Comparison of ENCODE assay signal across 8 cellular contexts in genomic region chr17:18318771-18319450, GRCh38. TPM values are rescaled to one million over a fixed set of nuclear protein-coding genes. Genes with fewer than 3 reads are reported as not detected.
A peak's percentile ranks its signal among the peaks of the same experiment; 100 is the strongest.
DNase-seq lines count a peak whose midpoint lies in the region; ATAC-seq and TF ChIP-seq lines count a peak whose summit lies in the region.
"Had no signal": no experiment of that assay in that cellular context is flagged by ENCODE, and none has a peak within 500 bp of the region (broad histone marks: within the 10 kb centered on the region; RNA-seq: fewer than 3 reads in every experiment).

No MANE protein-coding gene starts in this region.

- no peaks in the 10 kb centered on the region for H3K27me3 Mint-ChIP-seq in T-helper 2 cell treated with Interferon-gamma antibody and Interleukin-4, amounts not matched to agents 5 μg/mL and 100 μg/mL, for 36 hours (ENCODE audit: low read depth)

- H3K27me3 ChIP-seq in dorsolateral prefrontal cortex (no peaks in the 10 kb centered on the region), adrenal gland (no peaks in the 10 kb centered on the region)

- peaks cover 30% of the 10 kb centered on the region for H3K36me3 Mint-ChIP-seq in T-helper 2 cell treated with Interferon-gamma antibody and Interleukin-4, amounts not matched to agents 5 μg/mL and 100 μg/mL, for 36 hours (ENCODE audit: low read depth)
- peaks cover 71% of the 10 kb centered on the region for H3K36me3 Mint-ChIP-seq in stimulated activated effector memory CD8-positive, alpha-beta T cell treated with anti-CD3 and anti-CD28 coated beads, Interleukin-12 subunit alpha, Interleukin-12 subunit beta, amount 100 ng/mL, for 72 hours

- TF ChIP-seq CTCF in dorsolateral prefrontal cortex (IDR thresholded peaks at IDR 0.05 in 54 of 56, conservative IDR thresholded peaks at IDR 0.05 in 2 of 56; ENCODE audit: low read depth in 1 of 56, partially characterized antibody in 56 of 56), result no peak
- no peak for TF ChIP-seq CTCF in adrenal gland (IDR thresholded peaks at IDR 0.05)

- H3K4me3 ChIP-seq in dorsolateral prefrontal cortex (peak overlapping the region in 53 of 59 donors; percentile 6 to 57 (median 37)), adrenal gland (no peak overlapping the region)

- ATAC-seq in stimulated activated effector memory CD8-positive, alpha-beta T cell treated with anti-CD3 and anti-CD28 coated beads, Interleukin-12 subunit alpha, Interleukin-12 subunit beta, amount 100 ng/mL, for 72 hours, result no peak
- no peak for ATAC-seq in GM19397 (IDR thresholded peaks at IDR 0.05; ENCODE audit: unreplicated experiment)

- no peaks in the 10 kb centered on the region for H3K9me3 ChIP-seq in adrenal gland (replicated peaks in 1 of 3)

- H3K27ac ChIP-seq in dorsolateral prefrontal cortex (peak overlapping the region in 1 of 59 donors; percentile 4), adrenal gland (no peak overlapping the region)

- no peak overlapping the region for H3K27ac Mint-ChIP-seq in T-helper 2 cell treated with Interferon-gamma antibody and Interleukin-4, amounts not matched to agents 5 μg/mL and 100 μg/mL, for 36 hours
- peak overlapping the region; percentile 81 for H3K27ac Mint-ChIP-seq in stimulated activated effector memory CD8-positive, alpha-beta T cell treated with anti-CD3 and anti-CD28 coated beads, Interleukin-12 subunit alpha, Interleukin-12 subunit beta, amount 100 ng/mL, for 72 hours

- no peak for TF ChIP-seq POLR2A in adrenal gland (IDR thresholded peaks at IDR 0.05)

- intact Hi-C loops in dorsolateral prefrontal cortex (cut with DNase I), result no loop called here
- intact Hi-C loops in adrenal gland (cut with DNase I), result no loop called here

- WGBS in adrenal gland, 4 donors, result 78 to 86% (median 84%) methylated on average over 11 to 18 of the region's 18 CpGs

- H3K36me3 ChIP-seq in adrenal gland (replicated peaks in 1 of 2), result peaks cover 0 to 39% of the 10 kb centered on the region in 2 donors

- H3K4me3 Mint-ChIP-seq in T-helper 2 cell treated with Interferon-gamma antibody and Interleukin-4, amounts not matched to agents 5 μg/mL and 100 μg/mL, for 36 hours, result peak overlapping the region; percentile 29
- peak overlapping the region; percentile 82 for H3K4me3 Mint-ChIP-seq in stimulated activated effector memory CD8-positive, alpha-beta T cell treated with anti-CD3 and anti-CD28 coated beads, Interleukin-12 subunit alpha, Interleukin-12 subunit beta, amount 100 ng/mL, for 72 hours

- H3K4me1 ChIP-seq in adrenal gland (replicated peaks in 1 of 2), result peaks cover 12 to 63% of the 10 kb centered on the region in 2 donors

- H3K4me1 Mint-ChIP-seq in T-helper 2 cell treated with Interferon-gamma antibody and Interleukin-4, amounts not matched to agents 5 μg/mL and 100 μg/mL, for 36 hours (ENCODE audit: low read depth), result peaks cover 37% of the 10 kb centered on the region
- H3K4me1 Mint-ChIP-seq in stimulated activated effector memory CD8-positive, alpha-beta T cell treated with anti-CD3 and anti-CD28 coated beads, Interleukin-12 subunit alpha, Interleukin-12 subunit beta, amount 100 ng/mL, for 72 hours, result peaks cover 59% of the 10 kb centered on the region

- DNase-seq in T-helper 2 cell treated with Interferon-gamma antibody and Interleukin-4, amounts not matched to agents 5 μg/mL and 100 μg/mL, for 36 hours (ENCODE audit: low spot score), result no peak
- DNase-seq in T-helper 2 cell (no peak), dorsolateral prefrontal cortex (no peak), adrenal gland (no peak)
- no peak for DNase-seq in stimulated activated effector memory CD8-positive, alpha-beta T cell treated with anti-CD3 and anti-CD28 coated beads, Interleukin-12 subunit alpha, Interleukin-12 subunit beta, amount 100 ng/mL, for 72 hours (ENCODE audit: low spot score in 2 of 2)
- DNase-seq: NCI-H774 had no signal

- no peaks in the 10 kb centered on the region for H3K9me3 Mint-ChIP-seq in T-helper 2 cell treated with Interferon-gamma antibody and Interleukin-4, amounts not matched to agents 5 μg/mL and 100 μg/mL, for 36 hours
- H3K9me3 Mint-ChIP-seq in stimulated activated effector memory CD8-positive, alpha-beta T cell treated with anti-CD3 and anti-CD28 coated beads, Interleukin-12 subunit alpha, Interleukin-12 subunit beta, amount 100 ng/mL, for 72 hours, result no peaks in the 10 kb centered on the region

RNA-seq across cellular contexts. Expression of gene SMCR8, which starts 3.8 kb away (rescaled TPM):
- total RNA-seq in dorsolateral prefrontal cortex (10 to 100 TPM; 13.6 to 22.3 (median 18.4) TPM), adrenal gland (10 to 100 TPM; 16.4 to 21.4 (median 18.5) TPM)
- polyA plus RNA-seq in adrenal gland, result 10 to 100 TPM in 1 of 3 donors, 1 to 10 TPM in 2; 1.7 to 13.8 (median 4.6) TPM

RNA-seq across cellular contexts. Expression of gene TOP3A, which starts 4.1 kb away (rescaled TPM):
- 10 to 100 TPM; 30.1 to 65.0 (median 46.2) TPM for total RNA-seq in dorsolateral prefrontal cortex
- total RNA-seq in adrenal gland, result 10 to 100 TPM; 20.4 to 59.6 (median 32.8) TPM
- polyA plus RNA-seq in adrenal gland, result 10 to 100 TPM; 17.8 to 33.0 (median 19.2) TPM

RNA-seq across cellular contexts. Expression of gene SHMT1, which starts 44.4 kb away (rescaled TPM):
- 10 to 100 TPM in 119 of 120 experiments, 1 to 10 TPM in 1; 8.0 to 77.4 (median 18.4) TPM for total RNA-seq in dorsolateral prefrontal cortex
- total RNA-seq in adrenal gland, result 10 to 100 TPM; 12.7 to 43.8 (median 20.4) TPM
- polyA plus RNA-seq in adrenal gland, result 10 to 100 TPM in 2 of 3 donors, 1 to 10 TPM in 1; 6.8 to 13.2 (median 10.1) TPM

RNA-seq across cellular contexts. Expression of gene MIEF2, which starts 58.4 kb away (rescaled TPM):
- total RNA-seq in dorsolateral prefrontal cortex, result 10 to 100 TPM; 12.6 to 31.3 (median 19.8) TPM
- total RNA-seq in adrenal gland, result 10 to 100 TPM; 18.3 to 46.6 (median 29.2) TPM
- polyA plus RNA-seq in adrenal gland, result 10 to 100 TPM in 1 of 3 donors, 1 to 10 TPM in 2; 4.1 to 10.7 (median 9.5) TPM

RNA-seq across cellular contexts. Expression of gene EVPLL, which starts 58.7 kb away (rescaled TPM):
- total RNA-seq in dorsolateral prefrontal cortex (under 1 TPM in 5 of 120 experiments, not detected in 115; 0.23 to 0.82 (median 0.39) TPM), adrenal gland (not detected)
- polyA plus RNA-seq in adrenal gland, result under 1 TPM in 1 of 3 donors, not detected in 2; 0.47 TPM
- total RNA-seq: fibroblast of lung had no signal
- polyA plus RNA-seq: fibroblast of lung had no signal

Comparison
In these comparisons a context has a peak if more than half of its experiments do, and no peak if none do; other contexts are left out.
1. H3K4me3 ChIP-seq: peak in dorsolateral prefrontal cortex (53 of 59); none in adrenal gland (0 of 4).